In genomic region chr10:76558996-76559888, GRCh38 we compare ENCODE assay signal across 15 cellular contexts.
DNase-seq lines count a peak whose midpoint lies in the region; ATAC-seq and TF ChIP-seq lines count a peak whose summit lies in the region.
"Had no signal": no experiment of that assay in that cellular context is flagged by ENCODE, and none has a peak within 500 bp of the region (broad histone marks: within the 10 kb centered on the region; RNA-seq: fewer than 3 reads in every experiment).

No MANE protein-coding gene starts in this region.

- TF ChIP-seq POLR2A in gastrocnemius medialis (IDR thresholded peaks at IDR 0.05) = no peak

- H3K9me3 ChIP-seq in gastrocnemius medialis = no peaks in the 10 kb centered on the region
- H3K9me3 ChIP-seq: SJCRH30, thoracic aorta had no signal

- no peaks in the 10 kb centered on the region for H3K36me3 Mint-ChIP-seq in activated T-helper 17 cell treated with anti-CD3 and anti-CD28 coated beads, Interleukin-2, amount 50 U/mL, for 72 hours (ENCODE audit: low read depth)
- H3K36me3 Mint-ChIP-seq: activated naive CD8-positive, alpha-beta T cell treated with anti-CD3 and anti-CD28 coated beads for 36 hours had no signal

- peaks cover 0 to 4% of the 10 kb centered on the region in 2 donors for H3K4me1 ChIP-seq in gastrocnemius medialis
- H3K4me1 ChIP-seq: SJCRH30 had no signal

- no peak overlapping the region for H3K4me3 ChIP-seq in HFF-Myc (replicated peaks; ENCODE audit: low read depth, low read length)
- H3K4me3 ChIP-seq in gastrocnemius medialis = no peak overlapping the region
- H3K4me3 ChIP-seq: SJCRH30, thoracic aorta had no signal

- DNase-seq in A172 (ENCODE audit: low spot score) = peak; percentile 82
- DNase-seq in HFF-Myc (ENCODE audit: extremely low read depth, low read depth) = peak; percentile 99
- DNase-seq in dedifferentiated amniotic fluid mesenchymal stem cell (ENCODE audit: extremely low spot score) = peak; percentile 92
- DNase-seq in myocyte (ENCODE audit: low read depth) = peak; percentile 70
- DNase-seq in ureter (ENCODE audit: low spot score) = no peak
- no peak for DNase-seq in gastrocnemius medialis
- DNase-seq: ACHN; activated naive CD8-positive, alpha-beta T cell treated with anti-CD3 and anti-CD28 coated beads for 36 hours; KBM-7; NCI-H187; retina; SJCRH30 had no signal

- in situ Hi-C loops in gastrocnemius medialis (cut with MboI; ENCODE audit: low sequenced_read_pairs in 4 of 4) = loop anchor here in 2 of 4 donors (25.0 kb wide), 2 partner anchors 428 to 1172 kb away; no protein-coding TSS in a partner anchor

- H3K9me3 Mint-ChIP-seq in activated T-helper 17 cell treated with anti-CD3 and anti-CD28 coated beads, Interleukin-2, amount 50 U/mL, for 72 hours = peaks cover 7% of the 10 kb centered on the region
- H3K9me3 Mint-ChIP-seq: activated naive CD8-positive, alpha-beta T cell treated with anti-CD3 and anti-CD28 coated beads for 36 hours had no signal

- no peaks in the 10 kb centered on the region for H3K27me3 ChIP-seq in gastrocnemius medialis
- H3K27me3 ChIP-seq: SJCRH30 had no signal

- no peaks in the 10 kb centered on the region for H3K27me3 Mint-ChIP-seq in activated T-helper 17 cell treated with anti-CD3 and anti-CD28 coated beads, Interleukin-2, amount 50 U/mL, for 72 hours
- H3K27me3 Mint-ChIP-seq: activated naive CD8-positive, alpha-beta T cell treated with anti-CD3 and anti-CD28 coated beads for 36 hours had no signal

- no peak overlapping the region for H3K27ac Mint-ChIP-seq in activated T-helper 17 cell treated with anti-CD3 and anti-CD28 coated beads, Interleukin-2, amount 50 U/mL, for 72 hours
- H3K27ac Mint-ChIP-seq: activated naive CD8-positive, alpha-beta T cell treated with anti-CD3 and anti-CD28 coated beads for 36 hours had no signal

- H3K27ac ChIP-seq in gastrocnemius medialis = peak overlapping the region in 1 of 4 donors; percentile 3
- H3K27ac ChIP-seq: SJCRH30 had no signal

- no peaks in the 10 kb centered on the region for H3K4me1 Mint-ChIP-seq in activated T-helper 17 cell treated with anti-CD3 and anti-CD28 coated beads, Interleukin-2, amount 50 U/mL, for 72 hours
- H3K4me1 Mint-ChIP-seq: activated naive CD8-positive, alpha-beta T cell treated with anti-CD3 and anti-CD28 coated beads for 36 hours had no signal

- no peaks in the 10 kb centered on the region for H3K36me3 ChIP-seq in gastrocnemius medialis
- H3K36me3 ChIP-seq: SJCRH30, thoracic aorta had no signal

- TF ChIP-seq CTCF in HFF-Myc (IDR thresholded peaks at IDR 0.05; ENCODE audit: low read depth, low read length, missing control alignments) = no peak
- no peak for TF ChIP-seq CTCF in gastrocnemius medialis (IDR thresholded peaks at IDR 0.05 in 4 of 5, conservative IDR thresholded peaks at IDR 0.05 in 1 of 5)

- ATAC-seq in GM21390 (IDR thresholded peaks at IDR 0.05; ENCODE audit: unreplicated experiment) (no peak), gastrocnemius medialis (no peak)
- ATAC-seq in activated T-helper 17 cell treated with anti-CD3 and anti-CD28 coated beads, Interleukin-2, amount 50 U/mL, for 72 hours (replicated peaks) = no peak

- intact Hi-C loops in gastrocnemius medialis (cut with DNase I; ENCODE audit: low total_unique reads) = loop anchor here (10.0 kb wide), 1 partner anchor 1154 kb away; the partner anchor contains the start of gene ZNF503

- H3K4me3 Mint-ChIP-seq in activated T-helper 17 cell treated with anti-CD3 and anti-CD28 coated beads, Interleukin-2, amount 50 U/mL, for 72 hours = no peak overlapping the region
- H3K4me3 Mint-ChIP-seq: activated naive CD8-positive, alpha-beta T cell treated with anti-CD3 and anti-CD28 coated beads for 36 hours had no signal

Comparison
In these comparisons a context has a peak if more than half of its experiments do, and no peak if none do; other contexts are left out.
1. DNase-seq: peak in A172 (single experiment), HFF-Myc (single experiment), dedifferentiated amniotic fluid mesenchymal stem cell (single experiment) and myocyte (single experiment); none in ureter (single experiment) and gastrocnemius medialis (0 of 2).